ENCODE assay signal across 9 cellular contexts in genomic region chr4:120517966-120518365, GRCh38.
DNase-seq lines count a peak whose midpoint lies in the region; ATAC-seq and TF ChIP-seq lines count a peak whose summit lies in the region.
"Had no signal": no experiment of that assay in that cellular context is flagged by ENCODE, and none has a peak within 500 bp of the region (broad histone marks: within the 10 kb centered on the region; RNA-seq: fewer than 3 reads in every experiment).

No MANE protein-coding gene starts in this region.

- H3K4me3 ChIP-seq in BE2C (ENCODE audit: low read depth, low read length) (peak overlapping the region; percentile 23; the same call in 1 of the 2 replicates), mammary epithelial cell (replicated peaks in 1 of 3; ENCODE audit: insufficient read depth in 1 of 3, low read depth in 2 of 3, low read length in 3 of 3) (no peak overlapping the region), mesendoderm (ENCODE audit: low read length) (no peak overlapping the region)
- H3K4me3 ChIP-seq: SK-N-MC had no signal

- H3K9ac ChIP-seq in mammary epithelial cell (ENCODE audit: insufficient read depth, low read length) (no peak overlapping the region), mesendoderm (ENCODE audit: low read length) (no peak overlapping the region)

- no peaks in the 10 kb centered on the region for H3K79me2 ChIP-seq in mammary epithelial cell (ENCODE audit: insufficient read depth, low read length)
- no peaks in the 10 kb centered on the region for H3K79me2 ChIP-seq in mesendoderm (ENCODE audit: control insufficient read depth, insufficient read depth, low read length)

- no peak overlapping the region for H3K27ac ChIP-seq in mammary epithelial cell (ENCODE audit: insufficient read depth, low read depth, low read length)
- H3K27ac ChIP-seq in mesendoderm (ENCODE audit: low read depth, low read length) = no peak overlapping the region
- H3K27ac ChIP-seq: SK-N-MC had no signal

- H3K27me3 ChIP-seq in BE2C (no peaks in the 10 kb centered on the region), mammary epithelial cell (ENCODE audit: insufficient read depth, low read length) (no peaks in the 10 kb centered on the region), mesendoderm (ENCODE audit: insufficient read depth, low read length, poor library complexity) (no peaks in the 10 kb centered on the region)

- dilution Hi-C loops in mammary epithelial cell (cut with HindIII; ENCODE audit: low sequenced_read_pairs) = no loop called here

- H3K79me1 ChIP-seq in mesendoderm (ENCODE audit: low read length) = no peaks in the 10 kb centered on the region

- no peak for ATAC-seq in activated T-cell treated with anti-CD3 and anti-CD28 coated beads, Interleukin-2, amount 50 U/mL, for 4 hours

- no peak overlapping the region for H2AK5ac ChIP-seq in mesendoderm (ENCODE audit: low read length)

- intact Hi-C loops in mammary epithelial cell (cut with micrococcal nuclease) = no loop called here

- no TSS peak for BruUV-seq in mammary epithelial cell (replicated peaks; lab: Mats Ljungman, UMichigan)

- H4K5ac ChIP-seq in mesendoderm (ENCODE audit: low read length) = no peak overlapping the region

- no peak overlapping the region for H2BK15ac ChIP-seq in mesendoderm (replicated peaks; ENCODE audit: low read depth)

- no peak overlapping the region for H2AFZ ChIP-seq in mammary epithelial cell (ENCODE audit: low read depth, low read length)

- CTCF ChIA-PET in mammary epithelial cell (lab: Charles Lee; ENCODE audit: low non-redundant PET) = no interaction called here

- TF ChIP-seq CTCF in BE2C (IDR thresholded peaks at IDR 0.05; ENCODE audit: low read depth, low read length) (no peak), mammary epithelial cell (conservative IDR thresholded peaks at IDR 0.05 in 1 of 2, IDR thresholded peaks at IDR 0.05 in 1 of 2; ENCODE audit: extremely low read depth in 1 of 2, insufficient read depth in 1 of 2, low read depth in 1 of 2, low read length in 2 of 2) (no peak)

- peaks cover 3% of the 10 kb centered on the region for H3K9me3 Mint-ChIP-seq in activated T-cell treated with anti-CD3 and anti-CD28 coated beads, Interleukin-2, amount 50 U/mL, for 4 hours

- H2BK120ac ChIP-seq in mesendoderm (ENCODE audit: low read depth, low read length) = no peak overlapping the region

- no peaks in the 10 kb centered on the region for H3K9me3 ChIP-seq in BE2C
- no peaks in the 10 kb centered on the region for H3K9me3 ChIP-seq in mammary epithelial cell (replicated peaks; ENCODE audit: insufficient read depth, low read length)

- H3K18ac ChIP-seq in mesendoderm (ENCODE audit: low read length) = no peak overlapping the region

- in situ Hi-C loops in mammary epithelial cell (cut with MboI; ENCODE audit: low sequenced_read_pairs in 2 of 2) = no loop called here

- no peaks in the 10 kb centered on the region for H3K4me1 Mint-ChIP-seq in activated T-cell treated with anti-CD3 and anti-CD28 coated beads, Interleukin-2, amount 50 U/mL, for 4 hours (ENCODE audit: low read depth)

- H4K8ac ChIP-seq in mesendoderm (ENCODE audit: low read depth, low read length) = no peak overlapping the region

- no peak overlapping the region for H3K4me2 ChIP-seq in mammary epithelial cell (ENCODE audit: insufficient read depth, low read depth, low read length)
- no peak overlapping the region for H3K4me2 ChIP-seq in mesendoderm (ENCODE audit: low read length)

- H3K4ac ChIP-seq in mesendoderm (ENCODE audit: low read depth, low read length) = no peak overlapping the region

- H3K56ac ChIP-seq in mesendoderm (ENCODE audit: low read length) = no peak overlapping the region

- H3K4me1 ChIP-seq in BE2C (no peaks in the 10 kb centered on the region), mammary epithelial cell (ENCODE audit: insufficient read depth, low read length) (no peaks in the 10 kb centered on the region), mesendoderm (ENCODE audit: control insufficient read depth, low read depth, low read length) (no peaks in the 10 kb centered on the region)

- H3K23ac ChIP-seq in mesendoderm (ENCODE audit: low read length) = no peak overlapping the region

- no peak overlapping the region for H3K4me3 Mint-ChIP-seq in activated T-cell treated with anti-CD3 and anti-CD28 coated beads, Interleukin-2, amount 50 U/mL, for 4 hours

- DNase-seq in BE2C (peak; percentile 51), HS-5 (ENCODE audit: low read depth) (peak; percentile 87), mammary epithelial cell (peak; percentile 3), mesendoderm (peak; percentile 65), ecto neural progenitor cell (ENCODE audit: low spot score) (no peak), NCI-H82 (lab: John Stamatoyannopoulos, UW) (no peak)
- no peak for DNase-seq in activated T-cell treated with anti-CD3 and anti-CD28 coated beads, Interleukin-2, amount 50 U/mL, for 4 hours
- DNase-seq in stimulated activated CD4-positive, alpha-beta T cell treated with anti-CD3 and anti-CD28 coated beads, Interleukin-4, amount 100 ng/mL, for 4 hours = no peak

- H3K36me3 Mint-ChIP-seq in activated T-cell treated with anti-CD3 and anti-CD28 coated beads, Interleukin-2, amount 50 U/mL, for 4 hours (ENCODE audit: insufficient read depth) = no peaks in the 10 kb centered on the region

- H4K20me1 ChIP-seq in mammary epithelial cell (ENCODE audit: insufficient read depth, low read length) = no peaks in the 10 kb centered on the region

- no peak overlapping the region for H2BK5ac ChIP-seq in mesendoderm (ENCODE audit: low read length)

- no peaks in the 10 kb centered on the region for H3K27me3 Mint-ChIP-seq in activated T-cell treated with anti-CD3 and anti-CD28 coated beads, Interleukin-2, amount 50 U/mL, for 4 hours (ENCODE audit: low read depth)

- H3K36me3 ChIP-seq in BE2C = no peaks in the 10 kb centered on the region
- H3K36me3 ChIP-seq in mammary epithelial cell (ENCODE audit: insufficient read depth, low read length) = no peaks in the 10 kb centered on the region
- H3K36me3 ChIP-seq in mesendoderm (ENCODE audit: control insufficient read depth, insufficient read depth, low read length) = no peaks in the 10 kb centered on the region

- whole genome bisulfite sequencing in mammary epithelial cell (ENCODE audit: low coverage, missing lambda C conversion rate) = 89% methylated on average over 3 of the region's 3 CpGs
- WGBS in mesendoderm (ENCODE audit: extremely low coverage, insufficient coverage, low lambda C conversion rate) = no CpG with 5 or more reads among the region's 3 CpGs

Comparison
In these comparisons a context has a peak if more than half of its experiments do, and no peak if none do; other contexts are left out.
1. DNase-seq: peak in BE2C (single experiment), HS-5 (single experiment), mammary epithelial cell (single experiment) and mesendoderm (single experiment); none in ecto neural progenitor cell (single experiment), NCI-H82 (single experiment), activated T-cell treated with anti-CD3 and anti-CD28 coated beads, Interleukin-2, amount 50 U/mL, for 4 hours (single experiment) and stimulated activated CD4-positive, alpha-beta T cell treated with anti-CD3 and anti-CD28 coated beads, Interleukin-4, amount 100 ng/mL, for 4 hours (0 of 2).